1 cellular context compared by ENCODE assay signal in the genomic region with DNA sequence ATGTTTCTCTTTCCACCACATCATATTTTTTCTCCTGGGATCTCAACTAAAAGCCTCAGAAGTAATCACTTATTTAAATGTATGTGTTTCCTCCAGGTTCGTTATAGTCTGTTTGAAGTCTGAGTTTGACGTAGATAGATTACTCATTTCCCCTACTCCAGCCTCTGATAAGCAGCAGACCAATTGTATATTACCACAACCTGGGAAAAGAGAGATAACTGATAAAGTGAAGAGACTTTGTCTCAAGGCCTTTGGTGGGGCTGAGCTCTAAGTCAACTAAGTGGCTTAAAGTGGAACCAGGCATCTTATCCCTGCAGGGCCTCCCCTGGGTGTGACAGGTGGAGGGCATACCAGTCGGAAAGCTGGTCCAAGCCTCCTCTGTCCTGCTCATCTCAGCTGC.
TF ChIP-seq lines count a peak whose summit lies in the region.

No MANE protein-coding gene starts in this region.

TF ChIP-seq in K562, 482 proteins besides CTCF, POLR2A, EP300 and RAD21 (continued from another document):
- TF ChIP-seq HMGXB4 (CRISPR knock-in tag; IDR thresholded peaks at IDR 0.05) (no peak), DPF2 (IDR thresholded peaks at IDR 0.05) (0 out of 2 replicates have a peak, but pooled peaks have one; percentile 15), SP2 (IDR thresholded peaks at IDR 0.05; ENCODE audit: extremely low read depth, low read depth, low read length, poor library complexity, severe bottlenecking) (no peak), MEIS2 (IDR thresholded peaks at IDR 0.05; ENCODE audit: partially characterized antibody) (peak; percentile 55), TEAD4 (IDR thresholded peaks at IDR 0.05; ENCODE audit: low read length) (peak; percentile 54; the same call in 1 of the 2 replicates), TEAD4 (CRISPR knock-in tag; IDR thresholded peaks at IDR 0.05; ENCODE audit: borderline replicate concordance) (no peak), THRB (CRISPR knock-in tag; conservative IDR thresholded peaks at IDR 0.05) (no peak), SOX6 (IDR thresholded peaks at IDR 0.05) (0 out of 2 replicates have a peak, but pooled peaks have one; percentile 11), ZNF445 (CRISPR knock-in tag; IDR thresholded peaks at IDR 0.05; ENCODE audit: low read depth) (no peak), TCF3 (CRISPR knock-in tag; IDR thresholded peaks at IDR 0.05) (0 out of 2 replicates have a peak, but pooled peaks have one; percentile 12), ZNF146 (CRISPR knock-in tag; IDR thresholded peaks at IDR 0.05; ENCODE audit: unreplicated experiment) (no peak), FOSL1 (tag; conservative IDR thresholded peaks at IDR 0.05) (peak; percentile 61), TAL1 (IDR thresholded peaks at IDR 0.05) (0 out of 2 replicates have a peak, but pooled peaks have one; percentile 17), ZC3H8 (IDR thresholded peaks at IDR 0.05) (no peak), ESRRB (CRISPR knock-in tag; IDR thresholded peaks at IDR 0.05; ENCODE audit: borderline replicate concordance) (no peak), DNMT1 (IDR thresholded peaks at IDR 0.05) (no peak), U2AF2 (optimal IDR thresholded peaks at IDR 0.05; ENCODE audit: low read depth, low read length) (no peak), HNRNPK (IDR thresholded peaks at IDR 0.05; ENCODE audit: low read depth, low read length, poor library complexity, severe bottlenecking) (no peak), MYBL2 (IDR thresholded peaks at IDR 0.05; ENCODE audit: low read depth) (no peak), MYBL2 (CRISPR knock-in tag; IDR thresholded peaks at IDR 0.05; ENCODE audit: borderline replicate concordance) (no peak), ELK3 (CRISPR knock-in tag; IDR thresholded peaks at IDR 0.05) (no peak), ATF4 (CRISPR knock-in tag; IDR thresholded peaks at IDR 0.05) (no peak), NFRKB (IDR thresholded peaks at IDR 0.05; ENCODE audit: low read depth) (no peak), POLR2AphosphoS5 (IDR thresholded peaks at IDR 0.05; ENCODE audit: control insufficient read depth, insufficient read depth, low read depth, low read length) (no peak), CREM (IDR thresholded peaks at IDR 0.05; ENCODE audit: low read depth) (no peak), NR2C2 (CRISPR knock-in tag; IDR thresholded peaks at IDR 0.05) (no peak), NR2C2 (tag; IDR thresholded peaks at IDR 0.05) (no peak), CBFA2T2 (conservative IDR thresholded peaks at IDR 0.05) (peak; percentile 31; the same call in 1 of the 2 replicates), SIN3B (IDR thresholded peaks at IDR 0.05; ENCODE audit: low read depth) (no peak), CBFA2T3 (IDR thresholded peaks at IDR 0.05) (peak; percentile 64), PKNOX1 (IDR thresholded peaks at IDR 0.05) (peak; percentile 49; the same call in 1 of the 2 replicates)
- TF ChIP-seq, protein P1, sequence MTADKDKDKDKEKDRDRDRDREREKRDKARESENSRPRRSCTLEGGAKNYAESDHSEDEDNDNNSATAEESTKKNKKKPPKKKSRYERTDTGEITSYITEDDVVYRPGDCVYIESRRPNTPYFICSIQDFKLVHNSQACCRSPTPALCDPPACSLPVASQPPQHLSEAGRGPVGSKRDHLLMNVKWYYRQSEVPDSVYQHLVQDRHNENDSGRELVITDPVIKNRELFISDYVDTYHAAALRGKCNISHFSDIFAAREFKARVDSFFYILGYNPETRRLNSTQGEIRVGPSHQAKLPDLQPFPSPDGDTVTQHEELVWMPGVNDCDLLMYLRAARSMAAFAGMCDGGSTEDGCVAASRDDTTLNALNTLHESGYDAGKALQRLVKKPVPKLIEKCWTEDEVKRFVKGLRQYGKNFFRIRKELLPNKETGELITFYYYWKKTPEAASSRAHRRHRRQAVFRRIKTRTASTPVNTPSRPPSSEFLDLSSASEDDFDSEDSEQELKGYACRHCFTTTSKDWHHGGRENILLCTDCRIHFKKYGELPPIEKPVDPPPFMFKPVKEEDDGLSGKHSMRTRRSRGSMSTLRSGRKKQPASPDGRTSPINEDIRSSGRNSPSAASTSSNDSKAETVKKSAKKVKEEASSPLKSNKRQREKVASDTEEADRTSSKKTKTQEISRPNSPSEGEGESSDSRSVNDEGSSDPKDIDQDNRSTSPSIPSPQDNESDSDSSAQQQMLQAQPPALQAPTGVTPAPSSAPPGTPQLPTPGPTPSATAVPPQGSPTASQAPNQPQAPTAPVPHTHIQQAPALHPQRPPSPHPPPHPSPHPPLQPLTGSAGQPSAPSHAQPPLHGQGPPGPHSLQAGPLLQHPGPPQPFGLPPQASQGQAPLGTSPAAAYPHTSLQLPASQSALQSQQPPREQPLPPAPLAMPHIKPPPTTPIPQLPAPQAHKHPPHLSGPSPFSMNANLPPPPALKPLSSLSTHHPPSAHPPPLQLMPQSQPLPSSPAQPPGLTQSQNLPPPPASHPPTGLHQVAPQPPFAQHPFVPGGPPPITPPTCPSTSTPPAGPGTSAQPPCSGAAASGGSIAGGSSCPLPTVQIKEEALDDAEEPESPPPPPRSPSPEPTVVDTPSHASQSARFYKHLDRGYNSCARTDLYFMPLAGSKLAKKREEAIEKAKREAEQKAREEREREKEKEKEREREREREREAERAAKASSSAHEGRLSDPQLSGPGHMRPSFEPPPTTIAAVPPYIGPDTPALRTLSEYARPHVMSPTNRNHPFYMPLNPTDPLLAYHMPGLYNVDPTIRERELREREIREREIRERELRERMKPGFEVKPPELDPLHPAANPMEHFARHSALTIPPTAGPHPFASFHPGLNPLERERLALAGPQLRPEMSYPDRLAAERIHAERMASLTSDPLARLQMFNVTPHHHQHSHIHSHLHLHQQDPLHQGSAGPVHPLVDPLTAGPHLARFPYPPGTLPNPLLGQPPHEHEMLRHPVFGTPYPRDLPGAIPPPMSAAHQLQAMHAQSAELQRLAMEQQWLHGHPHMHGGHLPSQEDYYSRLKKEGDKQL (CRISPR knock-in tag; IDR thresholded peaks at IDR 0.05; ENCODE audit: borderline replicate concordance): no peak
- TF ChIP-seq, protein P2, sequence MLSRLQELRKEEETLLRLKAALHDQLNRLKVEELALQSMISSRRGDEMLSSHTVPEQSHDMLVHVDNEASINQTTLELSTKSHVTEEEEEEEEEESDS (CRISPR knock-in tag; IDR thresholded peaks at IDR 0.05): no peak
- TF ChIP-seq, protein P3, sequence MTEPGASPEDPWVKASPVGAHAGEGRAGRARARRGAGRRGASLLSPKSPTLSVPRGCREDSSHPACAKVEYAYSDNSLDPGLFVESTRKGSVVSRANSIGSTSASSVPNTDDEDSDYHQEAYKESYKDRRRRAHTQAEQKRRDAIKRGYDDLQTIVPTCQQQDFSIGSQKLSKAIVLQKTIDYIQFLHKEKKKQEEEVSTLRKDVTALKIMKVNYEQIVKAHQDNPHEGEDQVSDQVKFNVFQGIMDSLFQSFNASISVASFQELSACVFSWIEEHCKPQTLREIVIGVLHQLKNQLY (CRISPR knock-in tag; conservative IDR thresholded peaks at IDR 0.05): no peak
- TF ChIP-seq, protein P4, sequence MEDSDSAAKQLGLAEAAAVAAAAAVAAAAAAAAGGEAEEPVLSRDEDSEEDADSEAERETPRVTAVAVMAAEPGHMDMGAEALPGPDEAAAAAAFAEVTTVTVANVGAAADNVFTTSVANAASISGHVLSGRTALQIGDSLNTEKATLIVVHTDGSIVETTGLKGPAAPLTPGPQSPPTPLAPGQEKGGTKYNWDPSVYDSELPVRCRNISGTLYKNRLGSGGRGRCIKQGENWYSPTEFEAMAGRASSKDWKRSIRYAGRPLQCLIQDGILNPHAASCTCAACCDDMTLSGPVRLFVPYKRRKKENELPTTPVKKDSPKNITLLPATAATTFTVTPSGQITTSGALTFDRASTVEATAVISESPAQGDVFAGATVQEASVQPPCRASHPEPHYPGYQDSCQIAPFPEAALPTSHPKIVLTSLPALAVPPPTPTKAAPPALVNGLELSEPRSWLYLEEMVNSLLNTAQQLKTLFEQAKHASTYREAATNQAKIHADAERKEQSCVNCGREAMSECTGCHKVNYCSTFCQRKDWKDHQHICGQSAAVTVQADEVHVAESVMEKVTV (CRISPR knock-in tag; IDR thresholded peaks at IDR 0.05): no peak
